In the genomic region with DNA sequence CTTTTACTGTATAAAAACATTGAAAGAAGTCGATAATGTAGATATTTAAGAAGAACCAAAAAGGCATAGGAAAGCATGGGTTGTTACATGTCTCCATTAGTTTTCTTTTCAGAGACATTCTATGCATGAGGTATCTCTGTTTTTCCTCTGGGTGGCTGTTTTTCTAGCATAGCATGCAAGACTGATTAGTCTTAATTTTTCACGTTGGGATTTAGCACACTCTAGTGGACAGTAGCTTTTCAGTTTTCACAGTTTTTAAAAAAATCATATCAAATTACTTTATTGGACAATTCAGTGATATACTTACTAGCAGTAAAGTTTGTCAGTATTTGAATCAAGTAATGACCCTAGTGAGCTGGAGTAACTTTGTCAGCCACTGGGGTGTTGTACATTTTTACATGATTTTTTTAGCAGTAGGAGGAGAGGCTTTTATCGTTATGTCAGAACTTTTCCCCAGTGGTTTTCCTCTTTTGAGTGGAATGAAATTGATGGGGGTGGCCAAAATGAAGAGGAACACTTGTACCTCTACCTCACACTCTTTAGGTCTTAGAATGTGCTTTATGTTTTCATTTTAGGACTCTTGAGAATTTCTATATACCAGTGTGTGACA, we compare ENCODE assay signal across 8 cellular contexts. TPM values are rescaled to one million over a fixed set of nuclear protein-coding genes. Genes with fewer than 3 reads are reported as not detected.
DNase-seq lines count a peak whose midpoint lies in the region; ATAC-seq and TF ChIP-seq lines count a peak whose summit lies in the region.

No MANE protein-coding gene starts in this region.

- intact Hi-C loops in activated CD8-positive, alpha-beta T cell treated with anti-CD3 and anti-CD28 coated beads for 36 hours (cut with micrococcal nuclease) = no loop called here
- intact Hi-C loops in left cardiac atrium (cut with DNase I) = loop anchor here (10.0 kb wide), 2 partner anchors 234 to 314 kb away; a partner anchor contains a TSS

- peaks cover 7% of the 10 kb centered on the region for H3K36me3 Mint-ChIP-seq in activated CD8-positive, alpha-beta T cell treated with anti-CD3 and anti-CD28 coated beads for 36 hours (ENCODE audit: low read depth)
- peaks cover 3% of the 10 kb centered on the region for H3K36me3 Mint-ChIP-seq in activated CD8-positive, alpha-beta T cell treated with anti-CD3 and anti-CD28 coated beads, Interleukin-2, amount 10 ng/mL, durations not matched to agents 7 days and 5 days (ENCODE audit: low read depth)
- H3K36me3 Mint-ChIP-seq in effector memory CD8-positive, alpha-beta T cell (ENCODE audit: insufficient read depth) = peaks cover 7% of the 10 kb centered on the region

- no peak overlapping the region for H3K4me3 Mint-ChIP-seq in activated CD8-positive, alpha-beta T cell treated with anti-CD3 and anti-CD28 coated beads for 36 hours
- no peak overlapping the region for H3K4me3 Mint-ChIP-seq in activated CD8-positive, alpha-beta T cell treated with anti-CD3 and anti-CD28 coated beads, Interleukin-2, amount 10 ng/mL, durations not matched to agents 7 days and 5 days
- no peak overlapping the region for H3K4me3 Mint-ChIP-seq in stimulated activated naive CD8-positive, alpha-beta T cell treated with anti-CD3 and anti-CD28 coated beads, Interleukin-15, amount 100 ng/mL, for 72 hours
- H3K4me3 Mint-ChIP-seq in effector memory CD8-positive, alpha-beta T cell = no peak overlapping the region

- CTCF ChIA-PET in activated CD8-positive, alpha-beta T cell treated with anti-CD3 and anti-CD28 coated beads for 36 hours (lab: Charles Lee) = interaction anchor here (1.5 kb wide), 1 partner anchor 23 kb away, joined by 3 read pairs; no protein-coding TSS in a partner anchor
- CTCF ChIA-PET in activated CD8-positive, alpha-beta T cell treated with anti-CD3 and anti-CD28 coated beads, Interleukin-2, amount 10 ng/mL, durations not matched to agents 7 days and 5 days (lab: Charles Lee) = interaction anchor here (0.5 to 1.0 kb wide), 3 partner anchors 35 to 429 kb away, joined by 3 read pairs; a partner anchor contains a TSS

- DNase-seq in activated CD8-positive, alpha-beta T cell treated with anti-CD3 and anti-CD28 coated beads for 36 hours = no peak
- no peak for DNase-seq in activated CD8-positive, alpha-beta T cell treated with anti-CD3 and anti-CD28 coated beads, Interleukin-2, amount 10 ng/mL, durations not matched to agents 7 days and 5 days
- peak; percentile 79 for DNase-seq in NCI-H146 treated with DMSO at 0.1 percent for 48 hours (lab: John Stamatoyannopoulos, UW; ENCODE audit: unreplicated experiment)
- no peak for DNase-seq in left cardiac atrium
- no peak for DNase-seq in stimulated activated naive CD8-positive, alpha-beta T cell treated with anti-CD3 and anti-CD28 coated beads, Interleukin-15, amount 100 ng/mL, for 72 hours
- no peak for DNase-seq in effector memory CD8-positive, alpha-beta T cell
- DNase-seq in activated CD4-positive, alpha-beta T cell treated with anti-CD3 and anti-CD28 coated beads for 1 hour = no peak

- no peaks in the 10 kb centered on the region for H3K9me3 Mint-ChIP-seq in activated CD8-positive, alpha-beta T cell treated with anti-CD3 and anti-CD28 coated beads for 36 hours
- H3K9me3 Mint-ChIP-seq in activated CD8-positive, alpha-beta T cell treated with anti-CD3 and anti-CD28 coated beads, Interleukin-2, amount 10 ng/mL, durations not matched to agents 7 days and 5 days (ENCODE audit: insufficient read depth) = no peaks in the 10 kb centered on the region
- H3K9me3 Mint-ChIP-seq in stimulated activated naive CD8-positive, alpha-beta T cell treated with anti-CD3 and anti-CD28 coated beads, Interleukin-15, amount 100 ng/mL, for 72 hours = no peaks in the 10 kb centered on the region
- H3K9me3 Mint-ChIP-seq in effector memory CD8-positive, alpha-beta T cell = no peaks in the 10 kb centered on the region

- peak; percentile 37 for TF ChIP-seq CTCF in activated CD8-positive, alpha-beta T cell treated with anti-CD3 and anti-CD28 coated beads for 36 hours (IDR thresholded peaks at IDR 0.05)
- TF ChIP-seq CTCF in VCaP (conservative IDR thresholded peaks at IDR 0.05) = peak; percentile 89

- ATAC-seq in activated CD8-positive, alpha-beta T cell treated with anti-CD3 and anti-CD28 coated beads for 36 hours = peak; percentile 60
- ATAC-seq in activated CD8-positive, alpha-beta T cell treated with anti-CD3 and anti-CD28 coated beads, Interleukin-2, amount 10 ng/mL, durations not matched to agents 7 days and 5 days = no peak
- ATAC-seq in left cardiac atrium = peak; percentile 70 to 80
- peak; percentile 71 for ATAC-seq in stimulated activated naive CD8-positive, alpha-beta T cell treated with anti-CD3 and anti-CD28 coated beads, Interleukin-15, amount 100 ng/mL, for 72 hours
- ATAC-seq in effector memory CD8-positive, alpha-beta T cell (replicated peaks) = no peak

- H3K4me1 Mint-ChIP-seq in activated CD8-positive, alpha-beta T cell treated with anti-CD3 and anti-CD28 coated beads for 36 hours (ENCODE audit: low read depth) = no peaks in the 10 kb centered on the region
- peaks cover 13% of the 10 kb centered on the region for H3K4me1 Mint-ChIP-seq in activated CD8-positive, alpha-beta T cell treated with anti-CD3 and anti-CD28 coated beads, Interleukin-2, amount 10 ng/mL, durations not matched to agents 7 days and 5 days (ENCODE audit: low read depth)
- peaks cover 6% of the 10 kb centered on the region for H3K4me1 Mint-ChIP-seq in stimulated activated naive CD8-positive, alpha-beta T cell treated with anti-CD3 and anti-CD28 coated beads, Interleukin-15, amount 100 ng/mL, for 72 hours
- H3K4me1 Mint-ChIP-seq in effector memory CD8-positive, alpha-beta T cell (ENCODE audit: low read depth in 2 of 2) = no peaks in the 10 kb centered on the region

- POLR2A ChIA-PET in activated CD8-positive, alpha-beta T cell treated with anti-CD3 and anti-CD28 coated beads for 36 hours (lab: Charles Lee) = no interaction called here
- POLR2A ChIA-PET in activated CD8-positive, alpha-beta T cell treated with anti-CD3 and anti-CD28 coated beads, Interleukin-2, amount 10 ng/mL, durations not matched to agents 7 days and 5 days (lab: Charles Lee) = no interaction called here

- H3K27me3 Mint-ChIP-seq in activated CD8-positive, alpha-beta T cell treated with anti-CD3 and anti-CD28 coated beads for 36 hours = no peaks in the 10 kb centered on the region
- H3K27me3 Mint-ChIP-seq in activated CD8-positive, alpha-beta T cell treated with anti-CD3 and anti-CD28 coated beads, Interleukin-2, amount 10 ng/mL, durations not matched to agents 7 days and 5 days (ENCODE audit: low read depth) = no peaks in the 10 kb centered on the region
- H3K27me3 Mint-ChIP-seq in stimulated activated naive CD8-positive, alpha-beta T cell treated with anti-CD3 and anti-CD28 coated beads, Interleukin-15, amount 100 ng/mL, for 72 hours = no peaks in the 10 kb centered on the region
- no peaks in the 10 kb centered on the region for H3K27me3 Mint-ChIP-seq in effector memory CD8-positive, alpha-beta T cell

- no peak overlapping the region for H3K27ac Mint-ChIP-seq in activated CD8-positive, alpha-beta T cell treated with anti-CD3 and anti-CD28 coated beads for 36 hours
- H3K27ac Mint-ChIP-seq in activated CD8-positive, alpha-beta T cell treated with anti-CD3 and anti-CD28 coated beads, Interleukin-2, amount 10 ng/mL, durations not matched to agents 7 days and 5 days = no peak overlapping the region
- H3K27ac Mint-ChIP-seq in stimulated activated naive CD8-positive, alpha-beta T cell treated with anti-CD3 and anti-CD28 coated beads, Interleukin-15, amount 100 ng/mL, for 72 hours = no peak overlapping the region
- H3K27ac Mint-ChIP-seq in effector memory CD8-positive, alpha-beta T cell = no peak overlapping the region

- 0 out of 2 replicates have a peak overlapping the region, but pooled peaks have one; percentile 19 for H3K27ac ChIP-seq in VCaP

RNA-seq across cellular contexts. Expression of a gene that starts 57.2 kb away (rescaled TPM):
- 10 to 100 TPM; 13.7 to 14.3 TPM for total RNA-seq in activated CD8-positive, alpha-beta T cell treated with anti-CD3 and anti-CD28 coated beads for 36 hours
- total RNA-seq in activated CD8-positive, alpha-beta T cell treated with anti-CD3 and anti-CD28 coated beads, Interleukin-2, amount 10 ng/mL, durations not matched to agents 7 days and 5 days = 10 to 100 TPM; 12.5 to 15.1 TPM
- total RNA-seq in left cardiac atrium = 10 to 100 TPM in 1 of 2 donors, 1 to 10 TPM in 1; 9.2 to 11.2 TPM

Comparison
In these comparisons a context has a peak if more than half of its experiments do, and no peak if none do; other contexts are left out.
1. ATAC-seq: peak in activated CD8-positive, alpha-beta T cell treated with anti-CD3 and anti-CD28 coated beads for 36 hours (single experiment), left cardiac atrium (2 of 2) and stimulated activated naive CD8-positive, alpha-beta T cell treated with anti-CD3 and anti-CD28 coated beads, Interleukin-15, amount 100 ng/mL, for 72 hours (single experiment); none in activated CD8-positive, alpha-beta T cell treated with anti-CD3 and anti-CD28 coated beads, Interleukin-2, amount 10 ng/mL, durations not matched to agents 7 days and 5 days (single experiment) and effector memory CD8-positive, alpha-beta T cell (single experiment).